ENCODE assay signal across 1 cellular context in genomic region chr6:41967312-41968287, GRCh38.
A peak's percentile ranks its signal among the peaks of the same experiment; 100 is the strongest.
TF ChIP-seq lines count a peak whose summit lies in the region.

No MANE protein-coding gene starts in this region.

TF ChIP-seq in K562, 482 proteins besides CTCF, POLR2A, EP300 and RAD21 (continues in another document):
- TF ChIP-seq ZNF324 (CRISPR knock-in tag; IDR thresholded peaks at IDR 0.05) (no peak), SMARCC2 (IDR thresholded peaks at IDR 0.05; ENCODE audit: low read depth) (peak; percentile 58; the same call in 1 of the 2 replicates), KAT8 (IDR thresholded peaks at IDR 0.05; ENCODE audit: low read depth) (no peak), CBX5 (IDR thresholded peaks at IDR 0.05; ENCODE audit: borderline replicate concordance, low read depth) (no peak), TCF3 (CRISPR knock-in tag; IDR thresholded peaks at IDR 0.05) (no peak; the same call in 1 of the 2 replicates), TEAD4 (IDR thresholded peaks at IDR 0.05; ENCODE audit: low read length) (peak; percentile 28; the same call in 1 of the 2 replicates), TEAD4 (CRISPR knock-in tag; IDR thresholded peaks at IDR 0.05; ENCODE audit: borderline replicate concordance) (no peak), TGIF2 (CRISPR knock-in tag; IDR thresholded peaks at IDR 0.05) (no peak), NR2C1 (IDR thresholded peaks at IDR 0.05) (no peak), NR2C1 (tag; IDR thresholded peaks at IDR 0.05) (0 out of 2 replicates have a peak, but pooled peaks have one; percentile 9), SETDB1 (IDR thresholded peaks at IDR 0.05; ENCODE audit: low read length) (no peak), EHMT2 (IDR thresholded peaks at IDR 0.05) (no peak), NONO (IDR thresholded peaks at IDR 0.05; ENCODE audit: low read depth in 2 of 2, low read length in 1 of 2) (no peak), PHF21A (IDR thresholded peaks at IDR 0.05; ENCODE audit: borderline replicate concordance, low read depth) (no peak), SRF (CRISPR knock-in tag; IDR thresholded peaks at IDR 0.05) (0 out of 4 replicates have a peak, but pooled peaks of 1 of the 2 experiments have one; percentile 9), CTBP1 (IDR thresholded peaks at IDR 0.05; ENCODE audit: borderline replicate concordance) (peak; percentile 74; the same call in 1 of the 2 replicates), HDAC3 (IDR thresholded peaks at IDR 0.05; ENCODE audit: borderline replicate concordance, partially characterized antibody) (no peak), ZNF445 (CRISPR knock-in tag; IDR thresholded peaks at IDR 0.05; ENCODE audit: low read depth) (no peak), ZNF431 (CRISPR knock-in tag; IDR thresholded peaks at IDR 0.05) (no peak), CHCHD3 (CRISPR knock-in tag; IDR thresholded peaks at IDR 0.05) (no peak), TAF1 (IDR thresholded peaks at IDR 0.05; ENCODE audit: control insufficient read depth, extremely low read depth, insufficient read depth, low read length, severe bottlenecking) (no peak), NR1H2 (CRISPR knock-in tag; IDR thresholded peaks at IDR 0.05) (no peak), CREB5 (CRISPR knock-in tag; IDR thresholded peaks at IDR 0.05) (no peak), ADNP (tag; IDR thresholded peaks at IDR 0.05) (peak; percentile 88), SIN3B (IDR thresholded peaks at IDR 0.05; ENCODE audit: low read depth) (no peak), ZZZ3 (IDR thresholded peaks at IDR 0.05) (no peak), ELF4 (CRISPR knock-in tag; IDR thresholded peaks at IDR 0.05) (0 out of 2 replicates have a peak, but pooled peaks have one; percentile 38), KHSRP (IDR thresholded peaks at IDR 0.05) (no peak), TAF7 (tag; IDR thresholded peaks at IDR 0.05) (no peak), GATA2 (CRISPR knock-in tag; IDR thresholded peaks at IDR 0.05) (no peak), BCL6 (CRISPR knock-in tag; IDR thresholded peaks at IDR 0.05) (no peak), FOXP1 (CRISPR knock-in tag; IDR thresholded peaks at IDR 0.05) (no peak), ZNF561 (CRISPR knock-in tag; conservative IDR thresholded peaks at IDR 0.05) (no peak), POU5F1 (IDR thresholded peaks at IDR 0.05; ENCODE audit: borderline replicate concordance, low read depth, low read length, partially characterized antibody) (no peak), NCOA2 (IDR thresholded peaks at IDR 0.05; ENCODE audit: partially characterized antibody in 2 of 2) (no peak), ZNF668 (CRISPR knock-in tag; IDR thresholded peaks at IDR 0.05) (no peak), MXI1 (IDR thresholded peaks at IDR 0.05; ENCODE audit: low read depth, low read length) (no peak), SMAD3 (CRISPR knock-in tag; conservative IDR thresholded peaks at IDR 0.05) (no peak), KLF10 (CRISPR knock-in tag; IDR thresholded peaks at IDR 0.05) (no peak), SREBF1 (IDR thresholded peaks at IDR 0.05; ENCODE audit: borderline replicate concordance, low read depth, low read length) (no peak), JUN (IDR thresholded peaks at IDR 0.05; ENCODE audit: borderline replicate concordance, low read depth, low read length) (no peak), JUN (CRISPR knock-in tag; IDR thresholded peaks at IDR 0.05; ENCODE audit: borderline replicate concordance) (no peak), MEF2D (tag; conservative IDR thresholded peaks at IDR 0.05; ENCODE audit: low read depth) (peak; percentile 50; the same call in 1 of the 2 replicates), ZNF408 (CRISPR knock-in tag; IDR thresholded peaks at IDR 0.05; ENCODE audit: low read depth) (no peak), CAMTA2 (CRISPR knock-in tag; conservative IDR thresholded peaks at IDR 0.05) (no peak), SNRNP70 (optimal IDR thresholded peaks at IDR 0.05; ENCODE audit: low read depth, low read length) (no peak), HNRNPLL (IDR thresholded peaks at IDR 0.05; ENCODE audit: low read depth, low read length, poor library complexity, severe bottlenecking) (no peak), HOMEZ (CRISPR knock-in tag; IDR thresholded peaks at IDR 0.05) (no peak; the same call in 1 of the 2 replicates), POLR2H (tag; IDR thresholded peaks at IDR 0.05; ENCODE audit: low read depth) (no peak), KDM4B (IDR thresholded peaks at IDR 0.05; ENCODE audit: borderline replicate concordance in 2 of 2, low read depth in 1 of 2) (no peak), DACH1 (IDR thresholded peaks at IDR 0.05; ENCODE audit: partially characterized antibody) (no peak), ZC3H11A (IDR thresholded peaks at IDR 0.05; ENCODE audit: low read depth, low read length) (no peak), TSC22D4 (tag; IDR thresholded peaks at IDR 0.05) (no peak), RNF2 (IDR thresholded peaks at IDR 0.05) (no peak), ZNF124 (CRISPR knock-in tag; IDR thresholded peaks at IDR 0.05) (no peak), ZNF507 (tag; conservative IDR thresholded peaks at IDR 0.05) (no peak), NFXL1 (CRISPR knock-in tag; IDR thresholded peaks at IDR 0.05) (no peak), ETV6 (IDR thresholded peaks at IDR 0.05; ENCODE audit: borderline replicate concordance in 1 of 2, low read depth in 2 of 2, low read length in 1 of 2) (peak in 1 of 2 experiments; percentile 40; a peak in 1 of 4 replicates), ETV6 (CRISPR knock-in tag; IDR thresholded peaks at IDR 0.05; ENCODE audit: borderline replicate concordance) (no peak)
- TF ChIP-seq, protein P1, sequence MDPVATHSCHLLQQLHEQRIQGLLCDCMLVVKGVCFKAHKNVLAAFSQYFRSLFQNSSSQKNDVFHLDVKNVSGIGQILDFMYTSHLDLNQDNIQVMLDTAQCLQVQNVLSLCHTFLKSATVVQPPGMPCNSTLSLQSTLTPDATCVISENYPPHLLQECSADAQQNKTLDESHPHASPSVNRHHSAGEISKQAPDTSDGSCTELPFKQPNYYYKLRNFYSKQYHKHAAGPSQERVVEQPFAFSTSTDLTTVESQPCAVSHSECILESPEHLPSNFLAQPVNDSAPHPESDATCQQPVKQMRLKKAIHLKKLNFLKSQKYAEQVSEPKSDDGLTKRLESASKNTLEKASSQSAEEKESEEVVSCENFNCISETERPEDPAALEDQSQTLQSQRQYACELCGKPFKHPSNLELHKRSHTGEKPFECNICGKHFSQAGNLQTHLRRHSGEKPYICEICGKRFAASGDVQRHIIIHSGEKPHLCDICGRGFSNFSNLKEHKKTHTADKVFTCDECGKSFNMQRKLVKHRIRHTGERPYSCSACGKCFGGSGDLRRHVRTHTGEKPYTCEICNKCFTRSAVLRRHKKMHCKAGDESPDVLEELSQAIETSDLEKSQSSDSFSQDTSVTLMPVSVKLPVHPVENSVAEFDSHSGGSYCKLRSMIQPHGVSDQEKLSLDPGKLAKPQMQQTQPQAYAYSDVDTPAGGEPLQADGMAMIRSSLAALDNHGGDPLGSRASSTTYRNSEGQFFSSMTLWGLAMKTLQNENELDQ (CRISPR knock-in tag; IDR thresholded peaks at IDR 0.05; ENCODE audit: borderline replicate concordance), result no peak
- TF ChIP-seq, protein P2, sequence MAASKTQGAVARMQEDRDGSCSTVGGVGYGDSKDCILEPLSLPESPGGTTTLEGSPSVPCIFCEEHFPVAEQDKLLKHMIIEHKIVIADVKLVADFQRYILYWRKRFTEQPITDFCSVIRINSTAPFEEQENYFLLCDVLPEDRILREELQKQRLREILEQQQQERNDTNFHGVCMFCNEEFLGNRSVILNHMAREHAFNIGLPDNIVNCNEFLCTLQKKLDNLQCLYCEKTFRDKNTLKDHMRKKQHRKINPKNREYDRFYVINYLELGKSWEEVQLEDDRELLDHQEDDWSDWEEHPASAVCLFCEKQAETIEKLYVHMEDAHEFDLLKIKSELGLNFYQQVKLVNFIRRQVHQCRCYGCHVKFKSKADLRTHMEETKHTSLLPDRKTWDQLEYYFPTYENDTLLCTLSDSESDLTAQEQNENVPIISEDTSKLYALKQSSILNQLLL (CRISPR knock-in tag; IDR thresholded peaks at IDR 0.05; ENCODE audit: borderline replicate concordance), result no peak
- TF ChIP-seq, protein P3, sequence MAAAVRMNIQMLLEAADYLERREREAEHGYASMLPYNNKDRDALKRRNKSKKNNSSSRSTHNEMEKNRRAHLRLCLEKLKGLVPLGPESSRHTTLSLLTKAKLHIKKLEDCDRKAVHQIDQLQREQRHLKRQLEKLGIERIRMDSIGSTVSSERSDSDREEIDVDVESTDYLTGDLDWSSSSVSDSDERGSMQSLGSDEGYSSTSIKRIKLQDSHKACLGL (CRISPR knock-in tag; IDR thresholded peaks at IDR 0.05; ENCODE audit: borderline replicate concordance, poor library complexity, severe bottlenecking), result no peak
- TF ChIP-seq, protein P4, sequence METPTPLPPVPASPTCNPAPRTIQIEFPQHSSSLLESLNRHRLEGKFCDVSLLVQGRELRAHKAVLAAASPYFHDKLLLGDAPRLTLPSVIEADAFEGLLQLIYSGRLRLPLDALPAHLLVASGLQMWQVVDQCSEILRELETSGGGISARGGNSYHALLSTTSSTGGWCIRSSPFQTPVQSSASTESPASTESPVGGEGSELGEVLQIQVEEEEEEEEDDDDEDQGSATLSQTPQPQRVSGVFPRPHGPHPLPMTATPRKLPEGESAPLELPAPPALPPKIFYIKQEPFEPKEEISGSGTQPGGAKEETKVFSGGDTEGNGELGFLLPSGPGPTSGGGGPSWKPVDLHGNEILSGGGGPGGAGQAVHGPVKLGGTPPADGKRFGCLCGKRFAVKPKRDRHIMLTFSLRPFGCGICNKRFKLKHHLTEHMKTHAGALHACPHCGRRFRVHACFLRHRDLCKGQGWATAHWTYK (CRISPR knock-in tag; IDR thresholded peaks at IDR 0.05), result no peak
- TF ChIP-seq, protein P5, sequence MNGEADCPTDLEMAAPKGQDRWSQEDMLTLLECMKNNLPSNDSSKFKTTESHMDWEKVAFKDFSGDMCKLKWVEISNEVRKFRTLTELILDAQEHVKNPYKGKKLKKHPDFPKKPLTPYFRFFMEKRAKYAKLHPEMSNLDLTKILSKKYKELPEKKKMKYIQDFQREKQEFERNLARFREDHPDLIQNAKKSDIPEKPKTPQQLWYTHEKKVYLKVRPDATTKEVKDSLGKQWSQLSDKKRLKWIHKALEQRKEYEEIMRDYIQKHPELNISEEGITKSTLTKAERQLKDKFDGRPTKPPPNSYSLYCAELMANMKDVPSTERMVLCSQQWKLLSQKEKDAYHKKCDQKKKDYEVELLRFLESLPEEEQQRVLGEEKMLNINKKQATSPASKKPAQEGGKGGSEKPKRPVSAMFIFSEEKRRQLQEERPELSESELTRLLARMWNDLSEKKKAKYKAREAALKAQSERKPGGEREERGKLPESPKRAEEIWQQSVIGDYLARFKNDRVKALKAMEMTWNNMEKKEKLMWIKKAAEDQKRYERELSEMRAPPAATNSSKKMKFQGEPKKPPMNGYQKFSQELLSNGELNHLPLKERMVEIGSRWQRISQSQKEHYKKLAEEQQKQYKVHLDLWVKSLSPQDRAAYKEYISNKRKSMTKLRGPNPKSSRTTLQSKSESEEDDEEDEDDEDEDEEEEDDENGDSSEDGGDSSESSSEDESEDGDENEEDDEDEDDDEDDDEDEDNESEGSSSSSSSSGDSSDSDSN (IDR thresholded peaks at IDR 0.05; ENCODE audit: borderline replicate concordance in 1 of 2, low read depth in 2 of 2, low read length in 2 of 2), result no peak
- TF ChIP-seq, protein P6, sequence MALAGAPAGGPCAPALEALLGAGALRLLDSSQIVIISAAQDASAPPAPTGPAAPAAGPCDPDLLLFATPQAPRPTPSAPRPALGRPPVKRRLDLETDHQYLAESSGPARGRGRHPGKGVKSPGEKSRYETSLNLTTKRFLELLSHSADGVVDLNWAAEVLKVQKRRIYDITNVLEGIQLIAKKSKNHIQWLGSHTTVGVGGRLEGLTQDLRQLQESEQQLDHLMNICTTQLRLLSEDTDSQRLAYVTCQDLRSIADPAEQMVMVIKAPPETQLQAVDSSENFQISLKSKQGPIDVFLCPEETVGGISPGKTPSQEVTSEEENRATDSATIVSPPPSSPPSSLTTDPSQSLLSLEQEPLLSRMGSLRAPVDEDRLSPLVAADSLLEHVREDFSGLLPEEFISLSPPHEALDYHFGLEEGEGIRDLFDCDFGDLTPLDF (CRISPR knock-in tag; IDR thresholded peaks at IDR 0.05), result no peak
- TF ChIP-seq, protein P7, sequence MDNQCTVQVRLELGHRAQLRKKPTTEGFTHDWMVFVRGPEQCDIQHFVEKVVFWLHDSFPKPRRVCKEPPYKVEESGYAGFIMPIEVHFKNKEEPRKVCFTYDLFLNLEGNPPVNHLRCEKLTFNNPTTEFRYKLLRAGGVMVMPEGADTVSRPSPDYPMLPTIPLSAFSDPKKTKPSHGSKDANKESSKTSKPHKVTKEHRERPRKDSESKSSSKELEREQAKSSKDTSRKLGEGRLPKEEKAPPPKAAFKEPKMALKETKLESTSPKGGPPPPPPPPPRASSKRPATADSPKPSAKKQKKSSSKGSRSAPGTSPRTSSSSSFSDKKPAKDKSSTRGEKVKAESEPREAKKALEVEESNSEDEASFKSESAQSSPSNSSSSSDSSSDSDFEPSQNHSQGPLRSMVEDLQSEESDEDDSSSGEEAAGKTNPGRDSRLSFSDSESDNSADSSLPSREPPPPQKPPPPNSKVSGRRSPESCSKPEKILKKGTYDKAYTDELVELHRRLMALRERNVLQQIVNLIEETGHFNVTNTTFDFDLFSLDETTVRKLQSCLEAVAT (IDR thresholded peaks at IDR 0.05), result no peak
